Comparison of ENCODE assay signal across 8 cellular contexts in the genomic region with DNA sequence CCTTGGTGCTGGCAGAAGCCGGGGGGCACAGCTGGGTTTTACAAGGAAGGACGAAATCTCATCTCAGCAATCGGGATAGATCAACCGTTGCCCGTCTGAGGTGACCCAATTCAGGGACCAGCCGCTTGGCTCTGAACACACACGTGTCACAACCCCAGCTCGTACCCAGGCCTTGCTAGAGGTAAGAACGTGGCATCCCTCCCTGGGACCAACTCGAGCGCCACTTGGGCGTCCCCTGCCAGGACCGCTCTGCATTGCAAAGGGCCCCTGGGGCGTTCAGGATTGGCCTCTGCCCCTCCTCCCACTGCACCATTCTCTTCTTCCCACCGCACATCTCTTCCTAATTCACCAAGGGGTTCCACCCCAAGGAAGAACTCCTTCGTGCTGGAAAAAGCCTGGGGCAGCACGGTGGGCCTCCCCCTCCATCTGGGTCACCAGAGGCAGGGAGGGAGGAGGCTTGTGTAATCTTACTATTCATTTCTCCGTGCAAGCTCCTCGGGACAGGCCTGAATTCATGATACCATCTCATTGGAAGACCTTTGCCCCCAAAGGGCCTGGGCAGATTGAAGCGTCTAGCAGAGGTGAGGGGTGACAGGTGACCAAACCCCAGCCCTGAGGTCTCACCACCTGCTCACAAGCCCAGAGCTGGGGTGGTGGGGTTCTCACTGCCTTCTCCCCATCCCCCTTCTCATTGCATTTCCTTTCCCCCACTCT.
DNase-seq lines count a peak whose midpoint lies in the region; ATAC-seq and TF ChIP-seq lines count a peak whose summit lies in the region.

No MANE protein-coding gene starts in this region.

- no peak for TF ChIP-seq POLR2A in gastrocnemius medialis (IDR thresholded peaks at IDR 0.05)

- no peaks in the 10 kb centered on the region for H3K79me2 ChIP-seq in DND-41 (ENCODE audit: insufficient read depth, low read length)

- no peak overlapping the region for H3K4me3 ChIP-seq in DND-41 (ENCODE audit: low read depth in 1 of 2, low read length in 2 of 2)
- peak overlapping the region; percentile 51 to 65 (median 60) for H3K4me3 ChIP-seq in gastrocnemius medialis

- no peaks in the 10 kb centered on the region for H3K9me3 ChIP-seq in DND-41 (ENCODE audit: insufficient read depth, low read length, severe bottlenecking)
- no peaks in the 10 kb centered on the region for H3K9me3 ChIP-seq in gastrocnemius medialis

- in situ Hi-C loops in gastrocnemius medialis (cut with MboI; ENCODE audit: low sequenced_read_pairs in 4 of 4): loop anchor here in 3 of 4 donors (5.0 to 25.0 kb wide), 4 partner anchors 187 to 520 kb away; no protein-coding TSS in a partner anchor

- DNase-seq in DND-41 (no peak), UCSD-AML1 (lab: John Stamatoyannopoulos, UW; ENCODE audit: unreplicated experiment) (peak; percentile 63), left ventricle myocardium superior (no peak), gastrocnemius medialis (peak in 1 of 2 donors; percentile 54), SKM-1 (lab: John Stamatoyannopoulos, UW; ENCODE audit: unreplicated experiment) (no peak), NCI-H1092 (lab: John Stamatoyannopoulos, UW) (no peak)

- H3K9ac ChIP-seq in DND-41 (ENCODE audit: low read depth, low read length): peak overlapping the region; percentile 28

- ATAC-seq in DND-41 (ENCODE audit: insufficient read depth, low read depth) (no peak), left ventricle myocardium superior (peak; percentile 7), gastrocnemius medialis (peak; percentile 4 to 25), GM18502 (IDR thresholded peaks at IDR 0.05; ENCODE audit: poor library complexity, unreplicated experiment) (no peak), GM21528 (IDR thresholded peaks at IDR 0.05; ENCODE audit: low FRiP score, unreplicated experiment) (no peak)

- H3K27ac ChIP-seq in DND-41 (ENCODE audit: low read length) (peak overlapping the region; percentile 54), gastrocnemius medialis (peak overlapping the region; percentile 84 to 90 (median 86))

- H2AFZ ChIP-seq in DND-41 (ENCODE audit: low read depth, low read length): peak overlapping the region; percentile 22

- H3K4me2 ChIP-seq in DND-41 (ENCODE audit: insufficient read depth, low read length): peak overlapping the region; percentile 29; the same call in 1 of the 2 replicates

- H3K4me1 ChIP-seq in DND-41 (ENCODE audit: insufficient read depth, low read length) (peaks cover 26% of the 10 kb centered on the region), gastrocnemius medialis (peaks cover 18 to 21% of the 10 kb centered on the region in 2 donors)

- H3K36me3 ChIP-seq in DND-41 (ENCODE audit: insufficient read depth, low read length) (no peaks in the 10 kb centered on the region), gastrocnemius medialis (no peaks in the 10 kb centered on the region)

- no peaks in the 10 kb centered on the region for H4K20me1 ChIP-seq in DND-41 (ENCODE audit: insufficient read depth, low read length)

- no peaks in the 10 kb centered on the region for H3K27me3 ChIP-seq in DND-41 (ENCODE audit: insufficient read depth, low read length, poor library complexity)
- H3K27me3 ChIP-seq in gastrocnemius medialis: no peaks in the 10 kb centered on the region

- TF ChIP-seq CTCF in DND-41 (IDR thresholded peaks at IDR 0.05; ENCODE audit: borderline replicate concordance, extremely low read depth, low read length, poor library complexity, severe bottlenecking) (no peak), gastrocnemius medialis (IDR thresholded peaks at IDR 0.05 in 4 of 5, conservative IDR thresholded peaks at IDR 0.05 in 1 of 5) (no peak)

- intact Hi-C loops in left ventricle myocardium superior (cut with micrococcal nuclease) (no loop called here), gastrocnemius medialis (cut with DNase I; ENCODE audit: low total_unique reads) (loop anchor here (5.0 kb wide), 1 partner anchor 327 kb away; no protein-coding TSS in a partner anchor)

Comparison
In these comparisons a context has a peak if more than half of its experiments do, and no peak if none do; other contexts are left out.
1. ATAC-seq: peak in left ventricle myocardium superior (single experiment) and gastrocnemius medialis (2 of 2); none in DND-41 (single experiment), GM18502 (single experiment) and GM21528 (single experiment).
2. H3K4me3 ChIP-seq: peak in gastrocnemius medialis (4 of 4); none in DND-41 (0 of 2).